ENCODE assay signal across 8 cellular contexts in genomic region chr19:47723573-47723923, GRCh38. TPM values are rescaled to one million over a fixed set of nuclear protein-coding genes. Genes with fewer than 3 reads are reported as not detected.
DNase-seq lines count a peak whose midpoint lies in the region; ATAC-seq, FAIRE-seq and TF ChIP-seq lines count a peak whose summit lies in the region.

No MANE protein-coding gene starts in this region.

- whole genome bisulfite sequencing in pancreas, 2 donors = 17% methylated on average over 8 of the region's 8 CpGs

- H3K9me3 ChIP-seq in HEK293 (ENCODE audit: control insufficient read depth, insufficient read depth, low read depth, low read length) (no peaks in the 10 kb centered on the region), pancreas (no peaks in the 10 kb centered on the region)

- peaks cover 9% of the 10 kb centered on the region for H3K4me1 ChIP-seq in HEK293 (ENCODE audit: control insufficient read depth, insufficient read depth, low read length)
- peaks cover 11 to 16% (median 12%) of the 10 kb centered on the region in 3 donors for H3K4me1 ChIP-seq in pancreas

- ATAC-seq in pancreas (peak; percentile 58 to 72 (median 66)), GM18511 (IDR thresholded peaks at IDR 0.05; ENCODE audit: unreplicated experiment) (no peak)

- H3K4me3 Mint-ChIP-seq in dendritic cell treated with granulocyte-macrophage colony-stimulating factor and Interleukin-4, amounts not matched to agents 40 ng/mL and 50 ng/mL, for 4 days = peak overlapping the region; percentile 47

- peak; percentile 68 to 75 for DNase-seq in NOMO-1 (lab: John Stamatoyannopoulos, UW; ENCODE audit: unreplicated experiment in 2 of 2)
- DNase-seq in pancreas = peak in 4 of 6 donors; percentile 56 to 76 (median 74)
- no peak for DNase-seq in activated CD4-positive, CD25-positive, alpha-beta regulatory T cell treated with anti-CD3 and anti-CD28 coated beads, Interleukin-2, amount 50 U/mL, for 72 hours
- DNase-seq in NCI-H748 treated with DMSO at 0.1 percent for 48 hours (lab: John Stamatoyannopoulos, UW) = no peak
- no peak for DNase-seq in iPS-NIHi11 (ENCODE audit: low spot score)

- POLR2A ChIA-PET in HEK293 (lab: Yijun Ruan, JAX) = interaction anchor here (0.5 to 1.7 kb wide), 9 partner anchors 7 to 390 kb away, joined by 3 to 8 read pairs (median 5); partner anchors contain the start of gene EHD2

- H3K36me3 ChIP-seq in HEK293 (ENCODE audit: control insufficient read depth in 2 of 2, insufficient read depth in 1 of 2, low read length in 2 of 2) (no peaks in the 10 kb centered on the region), pancreas (peaks cover 0 to 15% (median 0%) of the 10 kb centered on the region in 3 donors)

- H3K4me3 ChIP-seq in HEK293 (ENCODE audit: low read depth, low read length) (peak overlapping the region; percentile 13), pancreas (peak overlapping the region in 2 of 4 donors; percentile 11 to 25)

- H3K27me3 ChIP-seq in pancreas = no peaks in the 10 kb centered on the region

- intact Hi-C loops in dendritic cell treated with granulocyte-macrophage colony-stimulating factor and Interleukin-4, amounts not matched to agents 40 ng/mL and 50 ng/mL, for 4 days (cut with micrococcal nuclease) = no loop called here
- intact Hi-C loops in pancreas (cut with DNase I) = no loop called here

- peaks cover 11% of the 10 kb centered on the region for H3K9me3 Mint-ChIP-seq in dendritic cell treated with granulocyte-macrophage colony-stimulating factor and Interleukin-4, amounts not matched to agents 40 ng/mL and 50 ng/mL, for 4 days

- no peak for FAIRE-seq in pancreas (lab: Jason Lieb, UNC)

- peaks cover 6% of the 10 kb centered on the region for H3K27me3 Mint-ChIP-seq in dendritic cell treated with granulocyte-macrophage colony-stimulating factor and Interleukin-4, amounts not matched to agents 40 ng/mL and 50 ng/mL, for 4 days

- no peaks in the 10 kb centered on the region for H3K36me3 Mint-ChIP-seq in dendritic cell treated with granulocyte-macrophage colony-stimulating factor and Interleukin-4, amounts not matched to agents 40 ng/mL and 50 ng/mL, for 4 days (ENCODE audit: low read depth)

- H3K27ac ChIP-seq in HEK293 (ENCODE audit: extremely low read depth, low read depth, low read length) = no peak overlapping the region
- H3K27ac ChIP-seq in pancreas = peak overlapping the region in 1 of 4 donors; percentile 52

- TF ChIP-seq CTCF in HEK293 (tag by site-specific recombination; IDR thresholded peaks at IDR 0.05) (no peak), pancreas (IDR thresholded peaks at IDR 0.05) (no peak)

- no peak overlapping the region for H3K27ac Mint-ChIP-seq in dendritic cell treated with granulocyte-macrophage colony-stimulating factor and Interleukin-4, amounts not matched to agents 40 ng/mL and 50 ng/mL, for 4 days

- CTCF ChIA-PET in HEK293 (lab: Yijun Ruan, JAX) = interaction anchor here (0.6 to 3.5 kb wide), 12 partner anchors 11 to 298 kb away, joined by 3 to 18 read pairs (median 6); partner anchors contain the start of gene EHD2

- H3K4me1 Mint-ChIP-seq in dendritic cell treated with granulocyte-macrophage colony-stimulating factor and Interleukin-4, amounts not matched to agents 40 ng/mL and 50 ng/mL, for 4 days (ENCODE audit: low read depth) = peaks cover 16% of the 10 kb centered on the region

TF ChIP-seq in HEK293, 187 proteins besides CTCF, POLR2A, EP300 and RAD21:
- TF ChIP-seq KLF17 (tag by site-specific recombination; IDR thresholded peaks at IDR 0.05) (no peak), ZEB2 (tag by site-specific recombination; IDR thresholded peaks at IDR 0.05) (0 out of 2 replicates have a peak, but pooled peaks have one; percentile 42), ZNF211 (tag by site-specific recombination; IDR thresholded peaks at IDR 0.05; ENCODE audit: low read depth) (no peak), FEZF1 (tag by site-specific recombination; IDR thresholded peaks at IDR 0.05) (peak; percentile 60), ELK4 (IDR thresholded peaks at IDR 0.05; ENCODE audit: borderline replicate concordance, low read depth, low read length) (no peak), ZNF362 (tag by site-specific recombination; IDR thresholded peaks at IDR 0.05) (peak; percentile 53), ZBTB17 (tag by site-specific recombination; IDR thresholded peaks at IDR 0.05) (0 out of 2 replicates have a peak, but pooled peaks have one; percentile 48), ATF2 (tag by site-specific recombination; IDR thresholded peaks at IDR 0.05; ENCODE audit: low read depth) (peak; percentile 24; the same call in 1 of the 2 replicates), ZNF335 (tag by site-specific recombination; conservative IDR thresholded peaks at IDR 0.05) (peak; percentile 16; the same call in 1 of the 2 replicates)
TF ChIP-seq in HEK293: peak in this region for 6.

RNA-seq across cellular contexts. Expression of gene EHD2, which starts 10.3 kb away (rescaled TPM):
- total RNA-seq in pancreas = 10 to 100 TPM; 14.8 to 28.3 (median 21.6) TPM
- polyA plus RNA-seq in pancreas = 10 to 100 TPM; 13.4 to 17.9 TPM

RNA-seq across cellular contexts. Expression of gene NOP53, which starts 21.8 kb away (rescaled TPM):
- 100 to 1,000 TPM; 297 to 510 (median 392) TPM for total RNA-seq in pancreas
- 100 to 1,000 TPM; 304 to 576 TPM for polyA plus RNA-seq in pancreas

RNA-seq across cellular contexts. Expression of gene SELENOW, which starts 55.0 kb away (rescaled TPM):
- 100 to 1,000 TPM in 1 of 6 donors, 10 to 100 TPM in 5; 55.4 to 139 (median 76.3) TPM for total RNA-seq in pancreas
- polyA plus RNA-seq in pancreas = 100 to 1,000 TPM; 286 to 291 TPM

Comparison
In these comparisons a context has a peak if more than half of its experiments do, and no peak if none do; other contexts are left out.
1. DNase-seq: peak in NOMO-1 (2 of 2) and pancreas (4 of 6); none in activated CD4-positive, CD25-positive, alpha-beta regulatory T cell treated with anti-CD3 and anti-CD28 coated beads, Interleukin-2, amount 50 U/mL, for 72 hours (single experiment), NCI-H748 treated with DMSO at 0.1 percent for 48 hours (single experiment) and iPS-NIHi11 (single experiment).